Comparison of ENCODE assay signal across 1 cellular context in the genomic region with DNA sequence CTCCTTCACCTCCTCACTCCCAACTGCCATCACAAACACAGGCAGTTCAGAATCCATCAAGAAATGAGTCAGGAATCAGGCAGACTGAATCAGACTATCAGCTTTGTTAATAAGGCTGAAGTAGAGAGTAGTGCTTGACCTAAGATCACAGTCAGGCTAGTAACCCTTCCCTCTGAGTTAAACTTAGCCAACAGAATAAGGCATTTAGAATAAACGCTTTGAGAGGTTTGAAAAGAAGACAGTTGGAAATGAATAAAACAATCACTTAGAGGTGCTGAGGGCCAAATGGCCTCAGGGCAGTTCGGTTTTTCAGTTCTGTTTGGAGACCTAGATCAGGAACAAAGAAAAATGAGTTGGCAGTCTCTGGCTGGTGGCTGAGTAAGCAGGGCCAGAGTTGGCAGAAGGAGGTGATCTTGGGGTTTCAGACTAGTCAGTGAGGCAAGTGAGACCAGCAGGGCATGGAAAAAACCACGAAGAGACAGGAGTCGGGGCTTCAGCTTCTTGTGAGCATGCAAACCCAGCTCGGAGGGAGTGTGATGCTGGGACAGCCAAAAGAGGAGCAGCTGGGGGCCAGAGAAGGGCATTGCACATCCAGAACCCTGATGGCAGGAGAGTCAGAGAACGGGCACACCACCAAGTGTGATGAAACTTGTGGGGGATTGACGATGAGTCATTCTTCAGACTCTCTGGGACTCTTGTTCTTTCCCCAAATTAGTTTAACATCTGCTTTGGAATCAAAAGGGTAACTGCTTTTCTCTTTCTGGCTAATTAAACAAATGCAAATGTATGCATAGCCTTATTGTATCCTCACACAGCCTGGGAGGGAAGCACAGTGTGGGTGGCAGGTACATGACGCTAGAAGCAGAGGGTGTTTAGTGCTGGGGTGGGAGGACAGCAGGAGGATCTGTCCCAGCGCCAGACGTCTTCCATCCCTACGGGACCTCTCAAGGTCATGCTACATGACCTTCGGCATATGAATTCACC.
TF ChIP-seq lines count a peak whose summit lies in the region.

No MANE protein-coding gene starts in this region.

TF ChIP-seq in GM23338, 12 proteins besides CTCF, POLR2A, EP300 and RAD21 (continued from another document):
- TF ChIP-seq REST (IDR thresholded peaks at IDR 0.05; ENCODE audit: unreplicated experiment): no peak
- TF ChIP-seq ZNF114 (CRISPR knock-in tag; IDR thresholded peaks at IDR 0.05): no peak
- TF ChIP-seq EZH2phosphoT487 (IDR thresholded peaks at IDR 0.05; ENCODE audit: unreplicated experiment): no peak
- TF ChIP-seq NANOG (IDR thresholded peaks at IDR 0.05; ENCODE audit: borderline replicate concordance): no peak
- no peak for TF ChIP-seq STAT1 (IDR thresholded peaks at IDR 0.05; ENCODE audit: unreplicated experiment)
- TF ChIP-seq, protein P1, sequence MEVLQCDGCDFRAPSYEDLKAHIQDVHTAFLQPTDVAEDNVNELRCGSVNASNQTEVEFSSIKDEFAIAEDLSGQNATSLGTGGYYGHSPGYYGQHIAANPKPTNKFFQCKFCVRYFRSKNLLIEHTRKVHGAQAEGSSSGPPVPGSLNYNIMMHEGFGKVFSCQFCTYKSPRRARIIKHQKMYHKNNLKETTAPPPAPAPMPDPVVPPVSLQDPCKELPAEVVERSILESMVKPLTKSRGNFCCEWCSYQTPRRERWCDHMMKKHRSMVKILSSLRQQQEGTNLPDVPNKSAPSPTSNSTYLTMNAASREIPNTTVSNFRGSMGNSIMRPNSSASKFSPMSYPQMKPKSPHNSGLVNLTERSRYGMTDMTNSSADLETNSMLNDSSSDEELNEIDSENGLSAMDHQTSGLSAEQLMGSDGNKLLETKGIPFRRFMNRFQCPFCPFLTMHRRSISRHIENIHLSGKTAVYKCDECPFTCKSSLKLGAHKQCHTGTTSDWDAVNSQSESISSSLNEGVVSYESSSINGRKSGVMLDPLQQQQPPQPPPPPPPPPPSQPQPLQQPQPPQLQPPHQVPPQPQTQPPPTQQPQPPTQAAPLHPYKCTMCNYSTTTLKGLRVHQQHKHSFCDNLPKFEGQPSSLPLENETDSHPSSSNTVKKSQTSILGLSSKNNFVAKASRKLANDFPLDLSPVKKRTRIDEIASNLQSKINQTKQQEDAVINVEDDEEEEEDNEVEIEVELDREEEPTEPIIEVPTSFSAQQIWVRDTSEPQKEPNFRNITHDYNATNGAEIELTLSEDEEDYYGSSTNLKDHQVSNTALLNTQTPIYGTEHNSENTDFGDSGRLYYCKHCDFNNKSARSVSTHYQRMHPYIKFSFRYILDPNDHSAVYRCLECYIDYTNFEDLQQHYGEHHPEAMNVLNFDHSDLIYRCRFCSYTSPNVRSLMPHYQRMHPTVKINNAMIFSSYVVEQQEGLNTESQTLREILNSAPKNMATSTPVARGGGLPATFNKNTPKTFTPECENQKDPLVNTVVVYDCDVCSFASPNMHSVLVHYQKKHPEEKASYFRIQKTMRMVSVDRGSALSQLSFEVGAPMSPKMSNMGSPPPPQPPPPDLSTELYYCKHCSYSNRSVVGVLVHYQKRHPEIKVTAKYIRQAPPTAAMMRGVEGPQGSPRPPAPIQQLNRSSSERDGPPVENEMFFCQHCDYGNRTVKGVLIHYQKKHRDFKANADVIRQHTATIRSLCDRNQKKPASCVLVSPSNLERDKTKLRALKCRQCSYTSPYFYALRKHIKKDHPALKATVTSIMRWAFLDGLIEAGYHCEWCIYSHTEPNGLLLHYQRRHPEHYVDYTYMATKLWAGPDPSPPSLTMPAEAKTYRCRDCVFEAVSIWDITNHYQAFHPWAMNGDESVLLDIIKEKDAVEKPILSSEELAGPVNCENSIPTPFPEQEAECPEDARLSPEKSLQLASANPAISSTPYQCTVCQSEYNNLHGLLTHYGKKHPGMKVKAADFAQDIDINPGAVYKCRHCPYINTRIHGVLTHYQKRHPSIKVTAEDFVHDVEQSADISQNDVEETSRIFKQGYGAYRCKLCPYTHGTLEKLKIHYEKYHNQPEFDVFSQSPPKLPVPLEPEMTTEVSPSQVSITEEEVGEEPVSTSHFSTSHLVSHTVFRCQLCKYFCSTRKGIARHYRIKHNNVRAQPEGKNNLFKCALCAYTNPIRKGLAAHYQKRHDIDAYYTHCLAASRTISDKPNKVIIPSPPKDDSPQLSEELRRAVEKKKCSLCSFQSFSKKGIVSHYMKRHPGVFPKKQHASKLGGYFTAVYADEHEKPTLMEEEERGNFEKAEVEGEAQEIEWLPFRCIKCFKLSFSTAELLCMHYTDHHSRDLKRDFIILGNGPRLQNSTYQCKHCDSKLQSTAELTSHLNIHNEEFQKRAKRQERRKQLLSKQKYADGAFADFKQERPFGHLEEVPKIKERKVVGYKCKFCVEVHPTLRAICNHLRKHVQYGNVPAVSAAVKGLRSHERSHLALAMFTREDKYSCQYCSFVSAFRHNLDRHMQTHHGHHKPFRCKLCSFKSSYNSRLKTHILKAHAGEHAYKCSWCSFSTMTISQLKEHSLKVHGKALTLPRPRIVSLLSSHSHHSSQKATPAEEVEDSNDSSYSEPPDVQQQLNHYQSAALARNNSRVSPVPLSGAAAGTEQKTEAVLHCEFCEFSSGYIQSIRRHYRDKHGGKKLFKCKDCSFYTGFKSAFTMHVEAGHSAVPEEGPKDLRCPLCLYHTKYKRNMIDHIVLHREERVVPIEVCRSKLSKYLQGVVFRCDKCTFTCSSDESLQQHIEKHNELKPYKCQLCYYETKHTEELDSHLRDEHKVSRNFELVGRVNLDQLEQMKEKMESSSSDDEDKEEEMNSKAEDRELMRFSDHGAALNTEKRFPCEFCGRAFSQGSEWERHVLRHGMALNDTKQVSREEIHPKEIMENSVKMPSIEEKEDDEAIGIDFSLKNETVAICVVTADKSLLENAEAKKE (CRISPR knock-in tag; IDR thresholded peaks at IDR 0.05): no peak
- TF ChIP-seq POLR2AphosphoS5 (IDR thresholded peaks at IDR 0.05; ENCODE audit: low read depth): no peak
- no peak for TF ChIP-seq CREB1 (CRISPR knock-in tag; IDR thresholded peaks at IDR 0.05; ENCODE audit: low read depth)
- no peak for TF ChIP-seq JUNB (IDR thresholded peaks at IDR 0.05; ENCODE audit: unreplicated experiment)
- TF ChIP-seq ZNF331 (CRISPR knock-in tag; IDR thresholded peaks at IDR 0.05; ENCODE audit: low read depth): no peak
- TF ChIP-seq, protein P2, sequence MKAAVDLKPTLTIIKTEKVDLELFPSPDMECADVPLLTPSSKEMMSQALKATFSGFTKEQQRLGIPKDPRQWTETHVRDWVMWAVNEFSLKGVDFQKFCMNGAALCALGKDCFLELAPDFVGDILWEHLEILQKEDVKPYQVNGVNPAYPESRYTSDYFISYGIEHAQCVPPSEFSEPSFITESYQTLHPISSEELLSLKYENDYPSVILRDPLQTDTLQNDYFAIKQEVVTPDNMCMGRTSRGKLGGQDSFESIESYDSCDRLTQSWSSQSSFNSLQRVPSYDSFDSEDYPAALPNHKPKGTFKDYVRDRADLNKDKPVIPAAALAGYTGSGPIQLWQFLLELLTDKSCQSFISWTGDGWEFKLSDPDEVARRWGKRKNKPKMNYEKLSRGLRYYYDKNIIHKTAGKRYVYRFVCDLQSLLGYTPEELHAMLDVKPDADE (IDR thresholded peaks at IDR 0.05): no peak
